In genomic region chr10:87093461-87094372, GRCh38 we compare ENCODE assay signal across 8 cellular contexts. TPM values are rescaled to one million over a fixed set of nuclear protein-coding genes. Genes with fewer than 3 reads are reported as not detected.
A peak's percentile ranks its signal among the peaks of the same experiment; 100 is the strongest.
DNase-seq lines count a peak whose midpoint lies in the region; ATAC-seq and TF ChIP-seq lines count a peak whose summit lies in the region.

No MANE protein-coding gene starts in this region.

- H3K9ac ChIP-seq in OCI-LY1 (ENCODE audit: low read length) (peak overlapping the region; percentile 78), fibroblast of lung (ENCODE audit: insufficient read depth, low read length) (peak overlapping the region; percentile 93)

- H3K9me3 ChIP-seq in A673 (ENCODE audit: low read depth, low read length, poor library complexity, severe bottlenecking) (no peaks in the 10 kb centered on the region), OCI-LY1 (ENCODE audit: low read length) (no peaks in the 10 kb centered on the region), fibroblast of lung (ENCODE audit: control insufficient read depth, insufficient read depth, low read depth, low read length) (no peaks in the 10 kb centered on the region)

- H3K27me3 ChIP-seq in A673 (replicated peaks; ENCODE audit: insufficient read depth, low read depth, low read length, poor library complexity) (no peaks in the 10 kb centered on the region), OCI-LY1 (ENCODE audit: insufficient read depth, low read length) (no peaks in the 10 kb centered on the region), fibroblast of lung (ENCODE audit: control insufficient read depth, insufficient read depth, low read length) (no peaks in the 10 kb centered on the region)

- peak overlapping the region; percentile 91 to 95 for H3K27ac Mint-ChIP-seq in natural killer cell treated with Interleukin-12 subunit alpha and Interleukin-12 subunit beta and Interleukin-15 and Interleukin-18, amount 100 ng/mL, for 72 hours

- peak; percentile 57 for DNase-seq in A673 (ENCODE audit: low spot score)
- DNase-seq in activated T-helper 1 cell treated with anti-CD3 and anti-CD28 coated beads, Interleukin-2, amount 50 U/mL, for 16 hours (ENCODE audit: low read depth in 1 of 2, low spot score in 1 of 2): peak; percentile 32 to 46
- peak; percentile 43 for DNase-seq in fibroblast of lung (ENCODE audit: low read depth in 2 of 2)
- peak; percentile 84 for DNase-seq in natural killer cell treated with Interleukin-12 subunit alpha and Interleukin-12 subunit beta and Interleukin-15 and Interleukin-18, amount 100 ng/mL, for 72 hours (ENCODE audit: low spot score)
- peak; percentile 12 to 70 (median 46) for DNase-seq in stimulated activated naive CD4-positive, alpha-beta T cell (lab: John Stamatoyannopoulos, UW)

- CTCF ChIA-PET in A673 (lab: Charles Lee): no interaction called here

- H3K4me2 ChIP-seq in OCI-LY1 (ENCODE audit: low read length) (peak overlapping the region; percentile 76), fibroblast of lung (ENCODE audit: extremely low read depth, insufficient read depth, low read length) (peak overlapping the region; percentile 85)

- ATAC-seq in GM18505 (IDR thresholded peaks at IDR 0.05; ENCODE audit: unreplicated experiment) (peak; percentile 23), HG03025 (IDR thresholded peaks at IDR 0.05; ENCODE audit: low FRiP score, unreplicated experiment) (peak; percentile 20)
- ATAC-seq in natural killer cell treated with Interleukin-12 subunit alpha and Interleukin-12 subunit beta and Interleukin-15 and Interleukin-18, amount 100 ng/mL, for 72 hours: peak; percentile 46 to 48

- POLR2A ChIA-PET in A673 (lab: Charles Lee; ENCODE audit: low non-redundant PET): no interaction called here

- TF ChIP-seq CTCF in A673 (conservative IDR thresholded peaks at IDR 0.05; ENCODE audit: low read depth, low read length): no peak
- TF ChIP-seq CTCF in OCI-LY1 (IDR thresholded peaks at IDR 0.05; ENCODE audit: low read length): no peak
- no peak for TF ChIP-seq CTCF in fibroblast of lung (conservative IDR thresholded peaks at IDR 0.05 in 1 of 2, IDR thresholded peaks at IDR 0.05 in 1 of 2; ENCODE audit: low read depth in 1 of 2, low read length in 2 of 2)

- H3K4me3 ChIP-seq in A673 (ENCODE audit: low read depth, low read length, poor library complexity, severe bottlenecking) (peak overlapping the region; percentile 70), OCI-LY1 (ENCODE audit: low read depth, low read length, poor library complexity, severe bottlenecking) (peak overlapping the region; percentile 69), fibroblast of lung (replicated peaks in 1 of 4; ENCODE audit: control extremely low read depth in 1 of 4, insufficient read depth in 1 of 4, low read depth in 3 of 4, low read length in 4 of 4) (peak overlapping the region; percentile 54 to 98 (median 81))

- intact Hi-C loops in A673 (cut with micrococcal nuclease; ENCODE audit: unreplicated experiment): no loop called here

- no peaks in the 10 kb centered on the region for H3F3A ChIP-seq in OCI-LY1 (ENCODE audit: insufficient read depth, low read length)

- peak overlapping the region; percentile 91 for H3K4me3 Mint-ChIP-seq in natural killer cell treated with Interleukin-12 subunit alpha and Interleukin-12 subunit beta and Interleukin-15 and Interleukin-18, amount 100 ng/mL, for 72 hours

- H3K79me2 ChIP-seq in OCI-LY1 (ENCODE audit: insufficient read depth, low read length) (peaks cover 46% of the 10 kb centered on the region), fibroblast of lung (ENCODE audit: control insufficient read depth, insufficient read depth, low read length) (peaks cover 80% of the 10 kb centered on the region)

- H3K4me1 ChIP-seq in A673 (ENCODE audit: insufficient read depth, low read length, poor library complexity, severe bottlenecking): peaks cover 38% of the 10 kb centered on the region
- H3K4me1 ChIP-seq in OCI-LY1 (ENCODE audit: insufficient read depth, low read length, severe bottlenecking): peaks cover 37% of the 10 kb centered on the region
- H3K4me1 ChIP-seq in fibroblast of lung (ENCODE audit: control insufficient read depth, extremely low read depth, insufficient read depth, low read length): peaks cover 2% of the 10 kb centered on the region

- peak overlapping the region; percentile 85 for H3K27ac ChIP-seq in A673 (ENCODE audit: low read depth, low read length, poor library complexity, severe bottlenecking)
- H3K27ac ChIP-seq in OCI-LY1 (ENCODE audit: low read depth, low read length, poor library complexity, severe bottlenecking): peak overlapping the region; percentile 46
- H3K27ac ChIP-seq in fibroblast of lung (ENCODE audit: insufficient read depth, low read length): peak overlapping the region; percentile 83

- peak; percentile 45 for TF ChIP-seq POLR2A in GM18505 (IDR thresholded peaks at IDR 0.05; ENCODE audit: borderline replicate concordance, extremely low read depth, insufficient read depth, insufficient read length)

- TSS peak; percentile 35 for BruUV-seq in A673 (replicated peaks; lab: Mats Ljungman, UMichigan)

- peaks cover 37 to 48% of the 10 kb centered on the region in 2 donors for H3K4me1 Mint-ChIP-seq in natural killer cell treated with Interleukin-12 subunit alpha and Interleukin-12 subunit beta and Interleukin-15 and Interleukin-18, amount 100 ng/mL, for 72 hours (ENCODE audit: low read depth in 2 of 2)

- peaks cover 13% of the 10 kb centered on the region for H3K36me3 Mint-ChIP-seq in natural killer cell treated with Interleukin-12 subunit alpha and Interleukin-12 subunit beta and Interleukin-15 and Interleukin-18, amount 100 ng/mL, for 72 hours

- H3K27me3 Mint-ChIP-seq in natural killer cell treated with Interleukin-12 subunit alpha and Interleukin-12 subunit beta and Interleukin-15 and Interleukin-18, amount 100 ng/mL, for 72 hours: no peaks in the 10 kb centered on the region

- H3K9me2 ChIP-seq in OCI-LY1 (ENCODE audit: low read depth, low read length): no peaks in the 10 kb centered on the region

- H2AFZ ChIP-seq in OCI-LY1 (ENCODE audit: low read length) (no peak overlapping the region), fibroblast of lung (ENCODE audit: low read length) (no peak overlapping the region)

- H3K9me3 Mint-ChIP-seq in natural killer cell treated with Interleukin-12 subunit alpha and Interleukin-12 subunit beta and Interleukin-15 and Interleukin-18, amount 100 ng/mL, for 72 hours: no peaks in the 10 kb centered on the region

- H4K20me1 ChIP-seq in OCI-LY1 (ENCODE audit: insufficient read depth, low read length): no peaks in the 10 kb centered on the region
- H4K20me1 ChIP-seq in fibroblast of lung (ENCODE audit: control insufficient read depth, extremely low read depth, insufficient read depth, low read length): no peaks in the 10 kb centered on the region

- H3K36me3 ChIP-seq in A673 (ENCODE audit: insufficient read depth, low read length, poor library complexity, severe bottlenecking) (peaks cover 9% of the 10 kb centered on the region), OCI-LY1 (ENCODE audit: insufficient read depth, low read length) (peaks cover 26% of the 10 kb centered on the region), fibroblast of lung (ENCODE audit: control insufficient read depth, insufficient read depth, low read length) (no peaks in the 10 kb centered on the region)

RNA-seq across cellular contexts. Expression of gene GLUD1, which starts 0.9 kb away (rescaled TPM):
- total RNA-seq in A673 (2021) (140 and 142 TPM in 2 replicates), fibroblast of lung (286 and 327 TPM in 2 replicates)
- polyA plus RNA-seq in fibroblast of lung: 130 and 146 TPM in 2 replicates
- polyA plus RNA-seq in fibroblast of lung (2012): 96.3 and 131 TPM in 2 replicates
- polyA minus RNA-seq in fibroblast of lung (ENCODE audit: low replicate concordance): 42.3 and 47.0 TPM in 2 replicates
- 100 to 1,000 TPM; 111 to 120 TPM for total RNA-seq in natural killer cell treated with Interleukin-12 subunit alpha and Interleukin-12 subunit beta and Interleukin-15 and Interleukin-18, amount 100 ng/mL, for 72 hours

RNA-seq across cellular contexts. Expression of gene SHLD2, which starts 1.3 kb away (rescaled TPM):
- total RNA-seq in A673 (2021) (33.2 and 36.7 TPM in 2 replicates), fibroblast of lung (21.6 and 26.2 TPM in 2 replicates)
- 20.3 and 26.3 TPM in 2 replicates for polyA plus RNA-seq in fibroblast of lung
- polyA plus RNA-seq in fibroblast of lung (2012): 15.1 and 17.7 TPM in 2 replicates
- 1.1 and 1.6 TPM in 2 replicates for polyA minus RNA-seq in fibroblast of lung (ENCODE audit: low replicate concordance)
- 10 to 100 TPM; 19.2 to 43.3 TPM for total RNA-seq in natural killer cell treated with Interleukin-12 subunit alpha and Interleukin-12 subunit beta and Interleukin-15 and Interleukin-18, amount 100 ng/mL, for 72 hours

Comparison
In these comparisons a context has a peak if more than half of its experiments do, and no peak if none do; other contexts are left out.
1. Peak in every context shown above with its lines: DNase-seq, ATAC-seq, H3K4me3 ChIP-seq and H3K27ac ChIP-seq.